8 cellular contexts compared by ENCODE assay signal in the genomic region with DNA sequence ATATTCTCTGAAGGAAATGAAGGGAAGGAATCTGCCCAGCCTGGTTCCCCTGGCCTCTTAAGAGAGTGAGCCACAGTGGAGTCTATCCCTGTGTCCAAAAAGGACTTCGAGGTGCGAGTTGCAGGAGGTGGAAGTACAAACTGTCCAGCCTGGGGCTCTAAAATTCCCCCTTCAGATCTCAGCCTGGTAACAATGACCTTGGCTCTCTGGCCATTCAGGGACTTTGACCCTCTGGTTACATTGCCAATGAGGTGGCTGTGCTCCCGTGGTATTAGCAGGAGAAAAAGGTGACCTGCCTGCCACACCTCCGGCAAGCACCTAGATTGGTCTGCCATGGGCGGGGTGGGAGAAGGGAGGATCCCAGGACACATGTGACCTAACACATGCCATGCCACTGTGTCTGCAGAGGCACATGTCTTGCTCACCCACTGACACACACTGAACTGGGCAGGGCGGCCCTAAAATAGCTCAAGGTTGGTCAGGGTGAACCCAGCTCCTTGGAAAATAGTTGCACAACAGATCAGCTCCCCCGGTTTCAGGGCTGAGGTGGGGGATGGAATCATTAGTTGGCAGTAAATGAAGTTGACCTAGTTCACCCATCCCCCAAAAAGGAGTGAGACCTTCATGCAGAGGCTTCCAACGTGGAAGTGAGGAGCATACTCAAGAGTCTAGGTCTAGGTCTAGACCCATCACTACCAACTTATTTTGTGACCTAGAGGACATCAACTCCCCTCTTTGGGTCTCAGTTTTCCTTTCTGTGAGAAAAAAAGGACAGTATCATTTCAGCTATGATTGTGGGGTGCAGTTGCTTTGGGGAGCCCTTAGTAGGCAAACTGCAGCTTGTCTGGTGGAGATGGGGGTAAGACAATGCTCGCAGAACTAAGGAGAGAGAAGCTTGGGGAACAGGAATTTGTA. TPM values are rescaled to one million over a fixed set of nuclear protein-coding genes. Genes with fewer than 3 reads are reported as not detected.
A peak's percentile ranks its signal among the peaks of the same experiment; 100 is the strongest.
DNase-seq lines count a peak whose midpoint lies in the region; TF ChIP-seq lines count a peak whose summit lies in the region.

No MANE protein-coding gene starts in this region.

- peak overlapping the region; percentile 90 for H3K27ac ChIP-seq in OCI-LY1 (ENCODE audit: low read depth, low read length, poor library complexity, severe bottlenecking)
- no peak overlapping the region for H3K27ac ChIP-seq in A673 (ENCODE audit: low read depth, low read length, poor library complexity, severe bottlenecking)

- peak overlapping the region; percentile 85 for H3K4me3 Mint-ChIP-seq in dendritic cell treated with granulocyte-macrophage colony-stimulating factor and Interleukin-4, amounts not matched to agents 40 ng/mL and 50 ng/mL, for 4 days

- no TSS peak for BruUV-seq in A673 (replicated peaks; lab: Mats Ljungman, UMichigan)

- H3F3A ChIP-seq in OCI-LY1 (ENCODE audit: insufficient read depth, low read length): no peaks in the 10 kb centered on the region

- peak; percentile 51 for DNase-seq in Daoy (ENCODE audit: low read depth)
- DNase-seq in germinal center (ENCODE audit: low spot score): no peak
- DNase-seq in activated CD4-positive, CD25-positive, alpha-beta regulatory T cell treated with anti-CD3 and anti-CD28 coated beads, Interleukin-2, amount 50 U/mL, for 72 hours: no peak
- DNase-seq in A673 (ENCODE audit: low spot score): no peak
- no peak for DNase-seq in NCI-H446 treated with DMSO at 0.1 percent for 48 hours (lab: John Stamatoyannopoulos, UW)

- intact Hi-C loops in dendritic cell treated with granulocyte-macrophage colony-stimulating factor and Interleukin-4, amounts not matched to agents 40 ng/mL and 50 ng/mL, for 4 days (cut with micrococcal nuclease): loop anchor here (2.0 kb wide), 1 partner anchor 13 kb away; no protein-coding TSS in a partner anchor
- intact Hi-C loops in A673 (cut with micrococcal nuclease; ENCODE audit: unreplicated experiment): no loop called here

- H2AFZ ChIP-seq in OCI-LY1 (ENCODE audit: low read length): peak overlapping the region; percentile 55; the same call in 1 of the 2 replicates

- peaks cover 91% of the 10 kb centered on the region for H3K4me1 Mint-ChIP-seq in dendritic cell treated with granulocyte-macrophage colony-stimulating factor and Interleukin-4, amounts not matched to agents 40 ng/mL and 50 ng/mL, for 4 days (ENCODE audit: low read depth)

- peak overlapping the region; percentile 95 for H3K4me2 ChIP-seq in OCI-LY1 (ENCODE audit: low read length)

- H4K20me1 ChIP-seq in OCI-LY1 (ENCODE audit: insufficient read depth, low read length): no peaks in the 10 kb centered on the region

- H3K79me2 ChIP-seq in OCI-LY1 (ENCODE audit: insufficient read depth, low read length): no peaks in the 10 kb centered on the region

- POLR2A ChIA-PET in A673 (lab: Charles Lee; ENCODE audit: low non-redundant PET): no interaction called here

- peaks cover 34% of the 10 kb centered on the region for H3K27me3 Mint-ChIP-seq in dendritic cell treated with granulocyte-macrophage colony-stimulating factor and Interleukin-4, amounts not matched to agents 40 ng/mL and 50 ng/mL, for 4 days

- TF ChIP-seq CTCF in OCI-LY1 (IDR thresholded peaks at IDR 0.05; ENCODE audit: low read length): no peak
- TF ChIP-seq CTCF in A673 (conservative IDR thresholded peaks at IDR 0.05; ENCODE audit: low read depth, low read length): no peak

- CTCF ChIA-PET in A673 (lab: Charles Lee): no interaction called here

- H3K9me2 ChIP-seq in OCI-LY1 (ENCODE audit: low read depth, low read length): no peaks in the 10 kb centered on the region

- no peaks in the 10 kb centered on the region for H3K27me3 ChIP-seq in OCI-LY1 (ENCODE audit: insufficient read depth, low read length)
- no peaks in the 10 kb centered on the region for H3K27me3 ChIP-seq in mucosa of stomach (ENCODE audit: control insufficient read depth, insufficient read depth, low read length)
- no peaks in the 10 kb centered on the region for H3K27me3 ChIP-seq in A673 (replicated peaks; ENCODE audit: insufficient read depth, low read depth, low read length, poor library complexity)

- peak overlapping the region; percentile 55 for H3K9ac ChIP-seq in OCI-LY1 (ENCODE audit: low read length)
- peak overlapping the region; percentile 74 for H3K9ac ChIP-seq in mucosa of stomach (ENCODE audit: low read length)

- H3K36me3 Mint-ChIP-seq in dendritic cell treated with granulocyte-macrophage colony-stimulating factor and Interleukin-4, amounts not matched to agents 40 ng/mL and 50 ng/mL, for 4 days (ENCODE audit: low read depth): peaks cover 44% of the 10 kb centered on the region

- peak overlapping the region; percentile 92 for H3K27ac Mint-ChIP-seq in dendritic cell treated with granulocyte-macrophage colony-stimulating factor and Interleukin-4, amounts not matched to agents 40 ng/mL and 50 ng/mL, for 4 days

- H3K4me3 ChIP-seq in OCI-LY1 (ENCODE audit: low read depth, low read length, poor library complexity, severe bottlenecking): peak overlapping the region; percentile 80
- peak overlapping the region; percentile 53 for H3K4me3 ChIP-seq in mucosa of stomach (ENCODE audit: low read length)
- H3K4me3 ChIP-seq in A673 (ENCODE audit: low read depth, low read length, poor library complexity, severe bottlenecking): no peak overlapping the region

- no peaks in the 10 kb centered on the region for H3K9me3 Mint-ChIP-seq in dendritic cell treated with granulocyte-macrophage colony-stimulating factor and Interleukin-4, amounts not matched to agents 40 ng/mL and 50 ng/mL, for 4 days

- H3K9me3 ChIP-seq in OCI-LY1 (ENCODE audit: low read length) (no peaks in the 10 kb centered on the region), mucosa of stomach (ENCODE audit: control insufficient read depth, low read length) (no peaks in the 10 kb centered on the region), A673 (ENCODE audit: low read depth, low read length, poor library complexity, severe bottlenecking) (no peaks in the 10 kb centered on the region)

- H3K4me1 ChIP-seq in OCI-LY1 (ENCODE audit: insufficient read depth, low read length, severe bottlenecking) (peaks cover 60% of the 10 kb centered on the region), mucosa of stomach (ENCODE audit: control insufficient read depth, insufficient read depth, low read length) (peaks cover 70% of the 10 kb centered on the region), A673 (ENCODE audit: insufficient read depth, low read length, poor library complexity, severe bottlenecking) (peaks cover 24% of the 10 kb centered on the region)

- peaks cover 19% of the 10 kb centered on the region; the same call in 1 of the 2 replicates for H3K36me3 ChIP-seq in OCI-LY1 (ENCODE audit: insufficient read depth, low read length)
- H3K36me3 ChIP-seq in mucosa of stomach (ENCODE audit: control insufficient read depth, insufficient read depth, low read length): peaks cover 34% of the 10 kb centered on the region
- no peaks in the 10 kb centered on the region for H3K36me3 ChIP-seq in A673 (ENCODE audit: insufficient read depth, low read length, poor library complexity, severe bottlenecking)

RNA-seq across cellular contexts. Expression of a gene that starts 2.2 kb away (rescaled TPM):
- total RNA-seq in Daoy (2014; rRNA removed; shearing (Covaris generic)): 0.80 and 1.4 TPM in 2 replicates
- 1.9 and 2.6 TPM in 2 replicates for total RNA-seq in A673 (2021)

RNA-seq across cellular contexts. Expression of a gene that starts 23.6 kb away (rescaled TPM):
- total RNA-seq in Daoy (2014; rRNA removed; shearing (Covaris generic)): 46.5 and 52.5 TPM in 2 replicates
- total RNA-seq in A673 (2021): 56.9 and 59.9 TPM in 2 replicates

RNA-seq across cellular contexts. Expression of a gene that starts 35.4 kb away (rescaled TPM):
- total RNA-seq in Daoy (2014; rRNA removed; shearing (Covaris generic)): 4.4 and 7.7 TPM in 2 replicates
- 14.5 and 18.7 TPM in 2 replicates for total RNA-seq in A673 (2021)

RNA-seq across cellular contexts. Expression of a gene that starts 42.1 kb away (rescaled TPM):
- total RNA-seq in Daoy (2014; rRNA removed; shearing (Covaris generic)): 47.8 and 56.5 TPM in 2 replicates
- total RNA-seq in A673 (2021): 65.1 and 66.5 TPM in 2 replicates

RNA-seq across cellular contexts. Expression of a gene that starts 44.0 kb away (rescaled TPM):
- total RNA-seq in Daoy (2014; rRNA removed; shearing (Covaris generic)): 31.8 and 39.2 TPM in 2 replicates
- 48.7 and 50.7 TPM in 2 replicates for total RNA-seq in A673 (2021)
